Comparison of ENCODE assay signal across 2 cellular contexts in the genomic region with DNA sequence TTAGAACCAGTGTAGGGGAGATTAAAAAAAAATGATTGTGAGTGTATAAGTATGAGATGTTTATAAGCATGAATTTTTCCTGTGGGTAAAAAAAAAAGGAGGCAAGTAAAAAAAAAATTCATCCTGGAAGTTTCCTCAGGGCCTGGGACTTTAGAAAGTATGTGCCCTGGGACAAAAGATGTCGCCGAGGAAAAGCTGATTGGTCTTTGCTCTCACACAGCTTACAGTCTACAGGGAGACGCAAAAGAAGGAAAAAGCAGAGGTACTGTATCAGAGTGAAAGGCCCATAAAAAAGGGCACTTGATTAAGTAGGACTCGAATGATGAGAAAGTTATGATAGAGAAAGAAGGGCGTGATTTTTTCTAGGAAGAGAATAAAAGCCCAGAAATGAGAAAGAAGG.
TF ChIP-seq lines count a peak whose summit lies in the region.

No MANE protein-coding gene starts in this region.

TF ChIP-seq in GM23338, 12 proteins besides CTCF, POLR2A, EP300 and RAD21 (continues in another document):
- no peak for TF ChIP-seq ZNF114 (CRISPR knock-in tag; IDR thresholded peaks at IDR 0.05)
- TF ChIP-seq, protein P1, sequence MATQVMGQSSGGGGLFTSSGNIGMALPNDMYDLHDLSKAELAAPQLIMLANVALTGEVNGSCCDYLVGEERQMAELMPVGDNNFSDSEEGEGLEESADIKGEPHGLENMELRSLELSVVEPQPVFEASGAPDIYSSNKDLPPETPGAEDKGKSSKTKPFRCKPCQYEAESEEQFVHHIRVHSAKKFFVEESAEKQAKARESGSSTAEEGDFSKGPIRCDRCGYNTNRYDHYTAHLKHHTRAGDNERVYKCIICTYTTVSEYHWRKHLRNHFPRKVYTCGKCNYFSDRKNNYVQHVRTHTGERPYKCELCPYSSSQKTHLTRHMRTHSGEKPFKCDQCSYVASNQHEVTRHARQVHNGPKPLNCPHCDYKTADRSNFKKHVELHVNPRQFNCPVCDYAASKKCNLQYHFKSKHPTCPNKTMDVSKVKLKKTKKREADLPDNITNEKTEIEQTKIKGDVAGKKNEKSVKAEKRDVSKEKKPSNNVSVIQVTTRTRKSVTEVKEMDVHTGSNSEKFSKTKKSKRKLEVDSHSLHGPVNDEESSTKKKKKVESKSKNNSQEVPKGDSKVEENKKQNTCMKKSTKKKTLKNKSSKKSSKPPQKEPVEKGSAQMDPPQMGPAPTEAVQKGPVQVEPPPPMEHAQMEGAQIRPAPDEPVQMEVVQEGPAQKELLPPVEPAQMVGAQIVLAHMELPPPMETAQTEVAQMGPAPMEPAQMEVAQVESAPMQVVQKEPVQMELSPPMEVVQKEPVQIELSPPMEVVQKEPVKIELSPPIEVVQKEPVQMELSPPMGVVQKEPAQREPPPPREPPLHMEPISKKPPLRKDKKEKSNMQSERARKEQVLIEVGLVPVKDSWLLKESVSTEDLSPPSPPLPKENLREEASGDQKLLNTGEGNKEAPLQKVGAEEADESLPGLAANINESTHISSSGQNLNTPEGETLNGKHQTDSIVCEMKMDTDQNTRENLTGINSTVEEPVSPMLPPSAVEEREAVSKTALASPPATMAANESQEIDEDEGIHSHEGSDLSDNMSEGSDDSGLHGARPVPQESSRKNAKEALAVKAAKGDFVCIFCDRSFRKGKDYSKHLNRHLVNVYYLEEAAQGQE (IDR thresholded peaks at IDR 0.05; ENCODE audit: unreplicated experiment), result no peak
- no peak for TF ChIP-seq EZH2 (IDR thresholded peaks at IDR 0.05; ENCODE audit: low read depth, unreplicated experiment)
- no peak for TF ChIP-seq CREB1 (CRISPR knock-in tag; IDR thresholded peaks at IDR 0.05; ENCODE audit: low read depth)
- TF ChIP-seq, protein P2, sequence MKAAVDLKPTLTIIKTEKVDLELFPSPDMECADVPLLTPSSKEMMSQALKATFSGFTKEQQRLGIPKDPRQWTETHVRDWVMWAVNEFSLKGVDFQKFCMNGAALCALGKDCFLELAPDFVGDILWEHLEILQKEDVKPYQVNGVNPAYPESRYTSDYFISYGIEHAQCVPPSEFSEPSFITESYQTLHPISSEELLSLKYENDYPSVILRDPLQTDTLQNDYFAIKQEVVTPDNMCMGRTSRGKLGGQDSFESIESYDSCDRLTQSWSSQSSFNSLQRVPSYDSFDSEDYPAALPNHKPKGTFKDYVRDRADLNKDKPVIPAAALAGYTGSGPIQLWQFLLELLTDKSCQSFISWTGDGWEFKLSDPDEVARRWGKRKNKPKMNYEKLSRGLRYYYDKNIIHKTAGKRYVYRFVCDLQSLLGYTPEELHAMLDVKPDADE (IDR thresholded peaks at IDR 0.05), result no peak
- no peak for TF ChIP-seq STAT1 (IDR thresholded peaks at IDR 0.05; ENCODE audit: unreplicated experiment)
- TF ChIP-seq NANOG (IDR thresholded peaks at IDR 0.05; ENCODE audit: borderline replicate concordance), result no peak
- TF ChIP-seq JUNB (IDR thresholded peaks at IDR 0.05; ENCODE audit: unreplicated experiment), result no peak
- no peak for TF ChIP-seq POLR2AphosphoS5 (IDR thresholded peaks at IDR 0.05; ENCODE audit: low read depth)
- no peak for TF ChIP-seq EZH2phosphoT487 (IDR thresholded peaks at IDR 0.05; ENCODE audit: unreplicated experiment)

TF ChIP-seq in WTC11, 78 proteins besides CTCF, POLR2A, EP300 and RAD21 (continued from another document):
- no peak for TF ChIP-seq NFATC4 (CRISPR knock-in tag; IDR thresholded peaks at IDR 0.05)
